In the genomic region with DNA sequence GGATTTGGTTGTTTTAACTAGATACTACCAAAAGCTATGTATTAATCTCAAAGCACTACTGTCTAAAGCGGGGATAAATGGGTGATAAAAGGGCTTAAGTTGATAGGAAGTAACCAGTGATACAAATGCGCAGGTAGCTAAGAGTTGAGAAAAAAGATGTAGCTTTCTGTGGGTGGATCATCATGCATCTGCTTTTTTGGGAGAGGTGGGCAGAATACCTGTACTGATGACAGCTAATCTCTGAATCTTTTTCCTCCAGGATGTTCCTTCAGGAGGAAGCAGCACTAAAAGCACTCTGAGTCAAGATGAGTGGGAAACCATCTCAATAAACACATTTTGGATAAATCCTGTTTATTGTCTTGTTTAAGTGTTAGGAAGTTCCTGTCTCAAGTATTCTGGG, we compare ENCODE assay signal across 8 cellular contexts. TPM values are rescaled to one million over a fixed set of nuclear protein-coding genes. Genes with fewer than 3 reads are reported as not detected.
DNase-seq lines count a peak whose midpoint lies in the region; ATAC-seq and TF ChIP-seq lines count a peak whose summit lies in the region.

No MANE protein-coding gene starts in this region.

- peak overlapping the region; percentile 99 for H3K27ac Mint-ChIP-seq in mesothelial cell of epicardium

- peaks cover 48% of the 10 kb centered on the region for H3K36me3 ChIP-seq in right atrium auricular region
- peaks cover 28% of the 10 kb centered on the region for H3K36me3 ChIP-seq in brain microvascular endothelial cell (replicated peaks)

- peaks cover 27% of the 10 kb centered on the region for H3K36me3 Mint-ChIP-seq in mesothelial cell of epicardium

- no peak for TF ChIP-seq CTCF in right atrium auricular region (IDR thresholded peaks at IDR 0.05)
- no peak for TF ChIP-seq CTCF in brain microvascular endothelial cell (IDR thresholded peaks at IDR 0.05; ENCODE audit: low read depth, low read length, missing control alignments)
- no peak for TF ChIP-seq CTCF in mesothelial cell of epicardium (IDR thresholded peaks at IDR 0.05; ENCODE audit: unreplicated experiment)

- H3K27ac ChIP-seq in right atrium auricular region (peak overlapping the region; percentile 91 to 97), brain microvascular endothelial cell (no peak overlapping the region)

- no peak for ATAC-seq in Right ventricle myocardium inferior
- ATAC-seq in HG02981 (IDR thresholded peaks at IDR 0.05; ENCODE audit: unreplicated experiment): no peak

- in situ Hi-C loops in brain microvascular endothelial cell (cut with HindIII; ENCODE audit: low pct_ligation_motif_present, low sequenced_read_pairs): no loop called here

- no peaks in the 10 kb centered on the region for H3K9me3 ChIP-seq in right atrium auricular region

- H3K4me3 Mint-ChIP-seq in mesothelial cell of epicardium: peak overlapping the region; percentile 98

- DNase-seq in right atrium auricular region (ENCODE audit: low spot score) (no peak), Right ventricle myocardium inferior (ENCODE audit: missing footprints) (no peak), brain microvascular endothelial cell (no peak), mesothelial cell of epicardium (ENCODE audit: low spot score in 2 of 2, unreplicated experiment in 2 of 2) (no peak), NCI-H748 (lab: John Stamatoyannopoulos, UW; ENCODE audit: unreplicated experiment) (no peak), activated gamma-delta T cell (lab: John Stamatoyannopoulos, UW) (no peak), NCI-H345 (lab: John Stamatoyannopoulos, UW) (no peak)

- H3K4me1 ChIP-seq in right atrium auricular region: peaks cover 0 to 32% of the 10 kb centered on the region in 2 donors

- intact Hi-C loops in Right ventricle myocardium inferior (cut with DNase I): no loop called here

- H3K4me3 ChIP-seq in right atrium auricular region: peak overlapping the region; percentile 21 to 86
- peak overlapping the region; percentile 97 for H3K4me3 ChIP-seq in brain microvascular endothelial cell (ENCODE audit: low read depth, low read length)

- H3K4me1 Mint-ChIP-seq in mesothelial cell of epicardium: peaks cover 25% of the 10 kb centered on the region

- no peaks in the 10 kb centered on the region for H3K27me3 ChIP-seq in right atrium auricular region
- H3K27me3 ChIP-seq in brain microvascular endothelial cell (replicated peaks): no peaks in the 10 kb centered on the region

- H3K9me3 Mint-ChIP-seq in mesothelial cell of epicardium: no peaks in the 10 kb centered on the region

- no peaks in the 10 kb centered on the region for H3K27me3 Mint-ChIP-seq in mesothelial cell of epicardium (ENCODE audit: low read depth)

RNA-seq across cellular contexts. Expression of a gene that starts 1.2 kb away (rescaled TPM):
- total RNA-seq in right atrium auricular region (1,000 to 10,000 TPM in 1 of 2 donors, 100 to 1,000 TPM in 1; 709 to 1,582 TPM), Right ventricle myocardium inferior (984 TPM), mesothelial cell of epicardium (2,145 to 2,266 TPM (median 2,211 TPM) in 3 replicates)

RNA-seq across cellular contexts. Expression of a gene that starts 5.7 kb away (rescaled TPM):
- total RNA-seq in right atrium auricular region (10 to 100 TPM; 25.7 to 34.8 TPM), Right ventricle myocardium inferior (61.4 TPM), mesothelial cell of epicardium (87.7 to 92.0 TPM (median 90.2 TPM) in 3 replicates)

RNA-seq across cellular contexts. Expression of a gene that starts 14.3 kb away (rescaled TPM):
- 100 to 1,000 TPM; 168 to 248 TPM for total RNA-seq in right atrium auricular region
- total RNA-seq in Right ventricle myocardium inferior: 76.8 TPM
- total RNA-seq in mesothelial cell of epicardium: 67.6 to 74.1 TPM (median 72.1 TPM) in 3 replicates

RNA-seq across cellular contexts. Expression of a gene that starts 24.1 kb away (rescaled TPM):
- total RNA-seq in right atrium auricular region: 1 to 10 TPM; 4.9 to 5.6 TPM
- 4.9 TPM for total RNA-seq in Right ventricle myocardium inferior
- total RNA-seq in mesothelial cell of epicardium: 29.9 to 33.1 TPM (median 31.1 TPM) in 3 replicates

RNA-seq across cellular contexts. Expression of a gene that starts 28.5 kb away (rescaled TPM):
- total RNA-seq in right atrium auricular region (10 to 100 TPM; 56.7 to 95.4 TPM), Right ventricle myocardium inferior (48.9 TPM), mesothelial cell of epicardium (73.3 to 76.3 TPM (median 73.9 TPM) in 3 replicates)
